ENCODE assay signal across 21 cellular contexts in genomic region chr18:58637197-58637596, GRCh38. TPM values are rescaled to one million over a fixed set of nuclear protein-coding genes. Genes with fewer than 3 reads are reported as not detected.
DNase-seq lines count a peak whose midpoint lies in the region; ATAC-seq, FAIRE-seq and TF ChIP-seq lines count a peak whose summit lies in the region.
"Had no signal": no experiment of that assay in that cellular context is flagged by ENCODE, and none has a peak within 500 bp of the region (broad histone marks: within the 10 kb centered on the region; RNA-seq: fewer than 3 reads in every experiment).

No MANE protein-coding gene starts in this region.

- DNase-seq in A549 (ENCODE audit: low read depth in 1 of 2, low spot score in 1 of 2) (no peak), D721Med (ENCODE audit: insufficient read length, low spot score) (no peak), mesenchymal stem cell (no peak), psoas muscle (no peak), Caco-2 (no peak), posterior vena cava (ENCODE audit: low spot score) (no peak)
- DNase-seq: ACHN; AML-193; CD4-positive, CD25-positive, alpha-beta regulatory T cell; CD8-positive, alpha-beta T cell; DMS53; DMS79 treated with DMSO at 0.1 percent for 48 hours; GF-D8; GOT3 had no signal

- H3K79me1 ChIP-seq in mesenchymal stem cell (replicated peaks; ENCODE audit: low read length, poor library complexity, severe bottlenecking) = no peaks in the 10 kb centered on the region

- H2AFZ ChIP-seq in mesenchymal stem cell (ENCODE audit: low read depth, low read length) = no peak overlapping the region

- no peak overlapping the region for H3K4me2 ChIP-seq in A549
- no peak overlapping the region for H3K4me2 ChIP-seq in mesenchymal stem cell (ENCODE audit: low read length, poor library complexity, severe bottlenecking)

- peak overlapping the region; percentile 36 to 89; a peak in 5 of 6 replicates for H3K27ac ChIP-seq in A549
- H3K27ac ChIP-seq in mesenchymal stem cell (ENCODE audit: low read length, poor library complexity, severe bottlenecking) = no peak overlapping the region
- peak overlapping the region; percentile 77 for H3K27ac ChIP-seq in psoas muscle
- H3K27ac ChIP-seq: 22Rv1, C4-2B had no signal

- no peaks in the 10 kb centered on the region for H3K27me3 ChIP-seq in mesenchymal stem cell (ENCODE audit: control insufficient read depth in 1 of 2, insufficient read depth in 1 of 2, low read length in 2 of 2)
- no peaks in the 10 kb centered on the region for H3K27me3 ChIP-seq in psoas muscle (ENCODE audit: insufficient read depth in 3 of 3, low read length in 2 of 3)
- no peaks in the 10 kb centered on the region for H3K27me3 ChIP-seq in Caco-2 (replicated peaks; ENCODE audit: control insufficient read depth, insufficient read depth, low read length)

- H3K9me3 ChIP-seq in A549 (no peaks in the 10 kb centered on the region), mesenchymal stem cell (ENCODE audit: control insufficient read depth, low read length) (no peaks in the 10 kb centered on the region), psoas muscle (no peaks in the 10 kb centered on the region), Caco-2 (no peaks in the 10 kb centered on the region)
- H3K9me3 ChIP-seq: HAP-1 had no signal

- no peaks in the 10 kb centered on the region for H3K36me3 Mint-ChIP-seq in Caco-2 (ENCODE audit: insufficient read depth, unreplicated experiment)
- H3K36me3 Mint-ChIP-seq: CD4-positive, CD25-positive, alpha-beta regulatory T cell; CD8-positive, alpha-beta T cell had no signal

- no peak overlapping the region for H2BK120ac ChIP-seq in mesenchymal stem cell (ENCODE audit: low read depth, low read length)

- H3K4ac ChIP-seq in mesenchymal stem cell (ENCODE audit: low read depth in 1 of 2, low read length in 2 of 2) = no peak overlapping the region

- no peak for TF ChIP-seq EP300 in A549 (IDR thresholded peaks at IDR 0.05)

- H3K9ac ChIP-seq in mesenchymal stem cell (ENCODE audit: low read length) = no peak overlapping the region

- H3K4me1 ChIP-seq in A549 = peaks cover 49% of the 10 kb centered on the region
- peaks cover 16% of the 10 kb centered on the region for H3K4me1 ChIP-seq in mesenchymal stem cell (ENCODE audit: control insufficient read depth, insufficient read depth, low read depth, low read length)
- H3K4me1 ChIP-seq in psoas muscle = peaks cover 48% of the 10 kb centered on the region
- H3K4me1 ChIP-seq in Caco-2 = no peaks in the 10 kb centered on the region

- H4K91ac ChIP-seq in mesenchymal stem cell (ENCODE audit: low read length) = no peak overlapping the region

- H3K23ac ChIP-seq in mesenchymal stem cell (ENCODE audit: low read length in 2 of 2) = no peak overlapping the region

- H2BK5ac ChIP-seq in mesenchymal stem cell (ENCODE audit: low read depth, low read length, poor library complexity, severe bottlenecking) = no peak overlapping the region

- no peak overlapping the region for H2BK12ac ChIP-seq in mesenchymal stem cell (ENCODE audit: low read length in 2 of 2)

- H2BK15ac ChIP-seq in mesenchymal stem cell (ENCODE audit: low read depth, poor library complexity, severe bottlenecking) = no peak overlapping the region

- no peaks in the 10 kb centered on the region for H3K27me3 Mint-ChIP-seq in Caco-2 (ENCODE audit: insufficient read depth, unreplicated experiment)
- H3K27me3 Mint-ChIP-seq: CD4-positive, CD25-positive, alpha-beta regulatory T cell had no signal

- ATAC-seq in A549 (no peak), psoas muscle (peak; percentile 77 to 84 (median 80)), GM18502 (IDR thresholded peaks at IDR 0.05; ENCODE audit: poor library complexity, unreplicated experiment) (no peak), GM19452 (IDR thresholded peaks at IDR 0.05; ENCODE audit: unreplicated experiment) (no peak)
- ATAC-seq: CD8-positive, alpha-beta T cell had no signal

- no peaks in the 10 kb centered on the region for H3K9me3 Mint-ChIP-seq in Caco-2 (ENCODE audit: unreplicated experiment)
- H3K9me3 Mint-ChIP-seq: CD8-positive, alpha-beta T cell had no signal

- no peaks in the 10 kb centered on the region for H3K4me1 Mint-ChIP-seq in Caco-2 (ENCODE audit: low read depth, unreplicated experiment)

- H3K4me3 ChIP-seq in A549 (no peak overlapping the region), mesenchymal stem cell (ENCODE audit: insufficient read depth in 1 of 2, low read depth in 1 of 2, low read length in 2 of 2) (no peak overlapping the region), psoas muscle (no peak overlapping the region), Caco-2 (ENCODE audit: low read depth, low read length) (no peak overlapping the region)
- H3K4me3 ChIP-seq: HAP-1 had no signal

- H3K18ac ChIP-seq in mesenchymal stem cell (ENCODE audit: low read depth in 1 of 2, low read length in 2 of 2) = no peak overlapping the region

- H3K4me3 Mint-ChIP-seq in Caco-2 (ENCODE audit: unreplicated experiment) = no peak overlapping the region
- H3K4me3 Mint-ChIP-seq: CD4-positive, CD25-positive, alpha-beta regulatory T cell; CD8-positive, alpha-beta T cell had no signal

- TF ChIP-seq RAD21 in A549 (conservative IDR thresholded peaks at IDR 0.05 in 1 of 2, IDR thresholded peaks at IDR 0.05 in 1 of 2) = no peak

- no peak overlapping the region for H3K14ac ChIP-seq in mesenchymal stem cell (ENCODE audit: low read length in 2 of 2)

- H2AK5ac ChIP-seq in mesenchymal stem cell (ENCODE audit: low read length, severe bottlenecking) = peak overlapping the region; percentile 5

- FAIRE-seq in A549 (lab: Jason Lieb, UNC) (no peak), D721Med (lab: Jason Lieb, UNC) (peak; percentile 92)
- FAIRE-seq: A204.1, H54 had no signal

- H3K27ac Mint-ChIP-seq in Caco-2 (ENCODE audit: unreplicated experiment) = no peak overlapping the region
- H3K27ac Mint-ChIP-seq: CD4-positive, CD25-positive, alpha-beta regulatory T cell; CD8-positive, alpha-beta T cell had no signal

- POLR2A ChIA-PET in A549 (lab: Yijun Ruan, JAX) (no interaction called here), Caco-2 (lab: Charles Lee) (no interaction called here)

- H3K36me3 ChIP-seq in mesenchymal stem cell (ENCODE audit: control insufficient read depth in 1 of 2, insufficient read depth in 2 of 2, low read depth in 1 of 2, low read length in 2 of 2) (no peaks in the 10 kb centered on the region), psoas muscle (ENCODE audit: insufficient read depth in 1 of 2, low read depth in 1 of 2) (no peaks in the 10 kb centered on the region), Caco-2 (ENCODE audit: control insufficient read depth, insufficient read depth, low read length) (no peaks in the 10 kb centered on the region)
- H3K36me3 ChIP-seq: HAP-1 had no signal

- TF ChIP-seq CTCF in A549 (IDR thresholded peaks at IDR 0.05) (no peak), D721Med (IDR thresholded peaks at IDR 0.05; ENCODE audit: insufficient read depth, missing control alignments) (no peak), psoas muscle (IDR thresholded peaks at IDR 0.05) (no peak), Caco-2 (IDR thresholded peaks at IDR 0.05; ENCODE audit: insufficient read depth in 1 of 2, low read depth in 1 of 2, low read length in 1 of 2, severe bottlenecking in 1 of 2, unreplicated experiment in 1 of 2) (no peak)

- TF ChIP-seq POLR2A in A549 (IDR thresholded peaks at IDR 0.05; ENCODE audit: low read length) = no peak

- no TSS peak for BruUV-seq in Caco-2 (replicated peaks; lab: Mats Ljungman, UMichigan)

- WGBS in A549 (ENCODE audit: missing lambda C conversion rate) = 94% methylated on average over 6 of the region's 6 CpGs
- 93% methylated on average over 6 of the region's 6 CpGs for WGBS in mesenchymal stem cell
- WGBS in psoas muscle, 3 donors = 32 to 48% (median 34%) methylated on average over 6 of the region's 6 CpGs

- CTCF ChIA-PET in A549 (lab: Yijun Ruan, JAX) (no interaction called here), Caco-2 (lab: Charles Lee) (no interaction called here)

- intact Hi-C loops in psoas muscle (cut with DNase I) = no loop called here
- intact Hi-C loops in Caco-2 (cut with micrococcal nuclease; ENCODE audit: unreplicated experiment) = no loop called here
- intact Hi-C loops in posterior vena cava (cut with DNase I) = no loop called here

- H4K8ac ChIP-seq in mesenchymal stem cell (ENCODE audit: low read length) = no peak overlapping the region

TF ChIP-seq in A549, 52 proteins besides CTCF, POLR2A, EP300 and RAD21 (continues in another document):
- TF ChIP-seq GATA3 (IDR thresholded peaks at IDR 0.05; ENCODE audit: borderline replicate concordance) (no peak), CHD2 (IDR thresholded peaks at IDR 0.05; ENCODE audit: low read length, partially characterized antibody) (no peak)
- TF ChIP-seq, protein P1, sequence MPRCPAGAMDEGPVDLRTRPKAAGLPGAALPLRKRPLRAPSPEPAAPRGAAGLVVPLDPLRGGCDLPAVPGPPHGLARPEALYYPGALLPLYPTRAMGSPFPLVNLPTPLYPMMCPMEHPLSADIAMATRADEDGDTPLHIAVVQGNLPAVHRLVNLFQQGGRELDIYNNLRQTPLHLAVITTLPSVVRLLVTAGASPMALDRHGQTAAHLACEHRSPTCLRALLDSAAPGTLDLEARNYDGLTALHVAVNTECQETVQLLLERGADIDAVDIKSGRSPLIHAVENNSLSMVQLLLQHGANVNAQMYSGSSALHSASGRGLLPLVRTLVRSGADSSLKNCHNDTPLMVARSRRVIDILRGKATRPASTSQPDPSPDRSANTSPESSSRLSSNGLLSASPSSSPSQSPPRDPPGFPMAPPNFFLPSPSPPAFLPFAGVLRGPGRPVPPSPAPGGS (IDR thresholded peaks at IDR 0.05) = no peak

RNA-seq across cellular contexts. Expression of gene ALPK2, which starts 8.3 kb away (rescaled TPM):
- polyA plus RNA-seq in A549 (2011; rRNA removed) (19.2 and 22.0 TPM in 2 replicates), A549 (2017; fragmentation: RNase III; extraction: RNeasy Plus Mini Kit Qiagen cat#74134 plus additional on column Dnase treatment) (39.0 to 43.8 TPM (median 41.2 TPM) in 3 replicates), psoas muscle (10 to 100 TPM in 2 of 3 donors, 1 to 10 TPM in 1; 9.6 to 34.1 (median 22.0) TPM)
- 3.9 and 4.3 TPM in 2 replicates for polyA plus RNA-seq in A549 (2012; cell fraction: cytosol; rRNA removed)
- 9.3 and 15.0 TPM in 2 replicates for polyA plus RNA-seq in A549 (2012; cell fraction: nucleus; rRNA removed)
- polyA minus RNA-seq in A549 (2011; rRNA and poly(A)+ RNA removed) = 25.5 and 25.8 TPM in 2 replicates
- polyA plus RNA-seq in mesenchymal stem cell (2013, experiment 1 of 2) = 7.2 TPM
- 7.0 TPM for polyA plus RNA-seq in mesenchymal stem cell (2013, experiment 2 of 2)
- total RNA-seq in psoas muscle (100 to 1,000 TPM in 1 of 4 donors, 10 to 100 TPM in 3; 53.8 to 108 (median 63.4) TPM), Caco-2 (2022) (10.7 and 12.7 TPM in 2 replicates), posterior vena cava (not detected)
- polyA plus RNA-seq: CD4-positive, CD25-positive, alpha-beta regulatory T cell had no signal

RNA-seq across cellular contexts. Expression of gene MALT1, which starts 34.1 kb away (rescaled TPM):
- 30.0 and 30.7 TPM in 2 replicates for polyA plus RNA-seq in A549 (2011; rRNA removed)
- 5.9 and 6.5 TPM in 2 replicates for polyA plus RNA-seq in A549 (2012; cell fraction: cytosol; rRNA removed)
- polyA plus RNA-seq in A549 (2012; cell fraction: nucleus; rRNA removed) = 3.8 and 5.5 TPM in 2 replicates
- 28.0 to 34.0 TPM (median 33.3 TPM) in 3 replicates for polyA plus RNA-seq in A549 (2017; fragmentation: RNase III; extraction: RNeasy Plus Mini Kit Qiagen cat#74134 plus additional on column Dnase treatment)
- 17.7 and 20.4 TPM in 2 replicates for polyA minus RNA-seq in A549 (2011; rRNA and poly(A)+ RNA removed)
- 6.1 TPM for polyA plus RNA-seq in mesenchymal stem cell (2013, experiment 1 of 2)
- polyA plus RNA-seq in mesenchymal stem cell (2013, experiment 2 of 2) = 6.3 TPM
- total RNA-seq in psoas muscle = 10 to 100 TPM in 2 of 4 donors, 1 to 10 TPM in 2; 7.1 to 11.2 (median 9.8) TPM
- 10 to 100 TPM in 1 of 3 donors, 1 to 10 TPM in 2; 3.2 to 10.3 (median 6.5) TPM for polyA plus RNA-seq in psoas muscle
- total RNA-seq in Caco-2 (2022) = 19.3 and 22.6 TPM in 2 replicates
- 10 to 100 TPM; 12.8 to 19.1 TPM for total RNA-seq in posterior vena cava

Comparison
In these comparisons a context has a peak if more than half of its experiments do, and no peak if none do; other contexts are left out.
1. ATAC-seq: peak in psoas muscle (4 of 4); none in A549 (0 of 2), GM18502 (single experiment) and GM19452 (single experiment).
2. RNA of gene ALPK2, which starts 8.3 kb away (total RNA-seq): 53.8 to 108 TPM in psoas muscle and 10.7 to 12.7 TPM in Caco-2; not detected in posterior vena cava; every median in the first group is over 10 times any median in the second.